Comparison of ENCODE assay signal across 9 cellular contexts in the genomic region with DNA sequence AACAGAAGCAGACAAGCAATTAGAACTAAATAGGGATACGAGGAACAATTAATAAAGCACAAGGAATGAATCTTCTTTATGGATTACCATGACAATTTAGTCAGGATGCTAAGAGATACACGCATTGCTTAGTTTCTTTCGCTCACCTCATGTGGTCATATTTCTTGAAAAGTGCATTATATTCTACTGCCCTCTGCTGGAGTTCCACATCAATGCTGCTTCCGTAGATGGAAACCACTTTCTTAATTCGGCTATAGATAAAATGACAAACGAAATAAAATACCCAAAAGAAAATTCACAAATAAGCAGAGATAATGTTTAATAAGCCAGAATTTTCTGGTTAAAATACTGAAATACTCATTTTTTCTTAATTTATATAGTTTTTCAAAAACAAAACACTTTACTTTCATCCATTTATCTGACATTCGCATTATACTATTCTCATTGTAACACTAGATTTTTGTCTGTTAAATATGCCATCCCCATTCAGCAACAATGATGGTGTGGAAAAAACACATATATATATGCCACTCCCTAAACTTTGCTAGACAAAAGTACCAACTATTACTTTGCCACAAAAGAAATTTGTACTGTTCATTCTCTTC. TPM values are rescaled to one million over a fixed set of nuclear protein-coding genes. Genes with fewer than 3 reads are reported as not detected.
DNase-seq lines count a peak whose midpoint lies in the region; ATAC-seq and TF ChIP-seq lines count a peak whose summit lies in the region.
"Had no signal": no experiment of that assay in that cellular context is flagged by ENCODE, and none has a peak within 500 bp of the region (broad histone marks: within the 10 kb centered on the region; RNA-seq: fewer than 3 reads in every experiment).

No MANE protein-coding gene starts in this region.

- TF ChIP-seq CTCF in AG09309 (IDR thresholded peaks at IDR 0.05; ENCODE audit: control insufficient read depth, insufficient read depth, low read depth, low read length, missing control alignments): peak; percentile 67
- TF ChIP-seq CTCF in body of pancreas (IDR thresholded peaks at IDR 0.05): peak; percentile 39 to 75 (median 62)

- peaks cover 22 to 27% of the 10 kb centered on the region in 2 donors for H3K36me3 ChIP-seq in body of pancreas (replicated peaks in 1 of 2; ENCODE audit: insufficient read depth in 1 of 2, low read depth in 2 of 2)

- H3K4me3 ChIP-seq in AG09309 (ENCODE audit: control insufficient read depth, low read depth, low read length): no peak overlapping the region
- H3K4me3 ChIP-seq in body of pancreas: no peak overlapping the region

- no peaks in the 10 kb centered on the region for H3K4me1 ChIP-seq in body of pancreas

- ATAC-seq in body of pancreas (no peak), left lobe of liver (peak; percentile 77), GM18517 (IDR thresholded peaks at IDR 0.05; ENCODE audit: unreplicated experiment) (no peak)

- no peaks in the 10 kb centered on the region for H3K27me3 ChIP-seq in body of pancreas

- H3K9me3 ChIP-seq in body of pancreas: no peaks in the 10 kb centered on the region

- no peak for TF ChIP-seq POLR2A in body of pancreas (IDR thresholded peaks at IDR 0.05)

- H3K27ac ChIP-seq in body of pancreas: no peak overlapping the region

- intact Hi-C loops in body of pancreas (cut with DNase I): no loop called here

- WGBS in body of pancreas, 2 donors: 47 to 53% methylated on average over 7 of the region's 7 CpGs

- DNase-seq in AG09309 (ENCODE audit: low read depth) (no peak), GM03348 (ENCODE audit: low spot score) (peak; percentile 60), NCI-H2171 treated with DMSO at 0.1 percent for 48 hours (lab: John Stamatoyannopoulos, UW) (peak; percentile 64), body of pancreas (peak in 2 of 4 donors; percentile 30 to 36), left lobe of liver (ENCODE audit: low spot score) (no peak), GF-D8 (lab: John Stamatoyannopoulos, UW) (no peak), ecto neural progenitor cell (ENCODE audit: low spot score) (no peak)
- DNase-seq: left cardiac atrium had no signal

RNA-seq across cellular contexts. Expression of a gene that starts 22.0 kb away (rescaled TPM):
- total RNA-seq in body of pancreas (1 to 10 TPM; 4.2 to 5.9 TPM), left lobe of liver (2.6 TPM)

Comparison
In these comparisons a context has a peak if more than half of its experiments do, and no peak if none do; other contexts are left out.
1. DNase-seq: peak in GM03348 (single experiment) and NCI-H2171 treated with DMSO at 0.1 percent for 48 hours (single experiment); none in AG09309 (single experiment), left lobe of liver (single experiment), GF-D8 (single experiment) and ecto neural progenitor cell (single experiment).